In genomic region chr1:16153999-16154673, GRCh38 we compare ENCODE assay signal across 9 cellular contexts. TPM values are rescaled to one million over a fixed set of nuclear protein-coding genes. Genes with fewer than 3 reads are reported as not detected.
A peak's percentile ranks its signal among the peaks of the same experiment; 100 is the strongest.
DNase-seq lines count a peak whose midpoint lies in the region; ATAC-seq and TF ChIP-seq lines count a peak whose summit lies in the region.
"Had no signal": no experiment of that assay in that cellular context is flagged by ENCODE, and none has a peak within 500 bp of the region (broad histone marks: within the 10 kb centered on the region; RNA-seq: fewer than 3 reads in every experiment).

No MANE protein-coding gene starts in this region.

- no peak for TF ChIP-seq CTCF in chondrocyte (IDR thresholded peaks at IDR 0.05)

- ATAC-seq in memory B cell (ENCODE audit: low read depth) (no peak), HG02885 (IDR thresholded peaks at IDR 0.05; ENCODE audit: poor library complexity, unreplicated experiment) (no peak), GM21786 (IDR thresholded peaks at IDR 0.05; ENCODE audit: unreplicated experiment) (no peak), HG03460 (IDR thresholded peaks at IDR 0.05; ENCODE audit: unreplicated experiment) (no peak)

- peaks cover 44% of the 10 kb centered on the region for H3K4me1 Mint-ChIP-seq in activated naive CD4-positive, alpha-beta T cell treated with anti-CD3 and anti-CD28 coated beads for 36 hours (ENCODE audit: low read depth)
- H3K4me1 Mint-ChIP-seq in chondrocyte (ENCODE audit: low read depth) (peaks cover 59% of the 10 kb centered on the region), memory B cell (peaks cover 14% of the 10 kb centered on the region)

- H3K4me1 ChIP-seq in thymus (ENCODE audit: control insufficient read depth, insufficient read depth, low read length), result peaks cover 62% of the 10 kb centered on the region

- no peaks in the 10 kb centered on the region for H3K9me3 Mint-ChIP-seq in activated naive CD4-positive, alpha-beta T cell treated with anti-CD3 and anti-CD28 coated beads for 36 hours
- no peaks in the 10 kb centered on the region for H3K9me3 Mint-ChIP-seq in chondrocyte (ENCODE audit: low read depth)
- H3K9me3 Mint-ChIP-seq in memory B cell, result no peaks in the 10 kb centered on the region
- H3K9me3 Mint-ChIP-seq: CD8-positive, alpha-beta T cell had no signal

- H3K27ac ChIP-seq in thymus (ENCODE audit: low read depth), result no peak overlapping the region

- WGBS in thymus, result 25% methylated on average over 17 of the region's 17 CpGs

- H3K4me3 Mint-ChIP-seq in activated naive CD4-positive, alpha-beta T cell treated with anti-CD3 and anti-CD28 coated beads for 36 hours, result peak overlapping the region; percentile 53
- H3K4me3 Mint-ChIP-seq in chondrocyte (ENCODE audit: unreplicated experiment) (peak overlapping the region; percentile 87), memory B cell (peak overlapping the region; percentile 37)

- H3K36me3 ChIP-seq in thymus (ENCODE audit: control insufficient read depth, insufficient read depth), result no peaks in the 10 kb centered on the region

- CTCF ChIA-PET in activated naive CD4-positive, alpha-beta T cell treated with anti-CD3 and anti-CD28 coated beads for 36 hours (lab: Charles Lee), result interaction anchor here (0.6 to 1.1 kb wide), 5 partner anchors 32 to 459 kb away, joined by 3 to 4 read pairs (median 3); partner anchors contain the start of gene NBPF1

- H3K4me3 ChIP-seq in thymus (ENCODE audit: low read length), result peak overlapping the region; percentile 13

- DNase-seq in activated naive CD4-positive, alpha-beta T cell treated with anti-CD3 and anti-CD28 coated beads for 36 hours, result no peak
- no peak for DNase-seq in activated naive CD4-positive, alpha-beta T cell treated with Interleukin-2 at 50 U/mL for 16 hours
- DNase-seq in chondrocyte (ENCODE audit: low spot score) (no peak), memory B cell (ENCODE audit: low spot score in 2 of 2) (no peak)

- no peaks in the 10 kb centered on the region for H3K9me3 ChIP-seq in thymus (ENCODE audit: control insufficient read depth)

- no peaks in the 10 kb centered on the region for H3K36me3 Mint-ChIP-seq in activated naive CD4-positive, alpha-beta T cell treated with anti-CD3 and anti-CD28 coated beads for 36 hours (ENCODE audit: low read depth)
- H3K36me3 Mint-ChIP-seq in chondrocyte (ENCODE audit: low read depth) (peaks cover 1% of the 10 kb centered on the region), memory B cell (no peaks in the 10 kb centered on the region)
- H3K36me3 Mint-ChIP-seq: CD8-positive, alpha-beta T cell had no signal

- H3K27ac Mint-ChIP-seq in activated naive CD4-positive, alpha-beta T cell treated with anti-CD3 and anti-CD28 coated beads for 36 hours, result no peak overlapping the region
- H3K27ac Mint-ChIP-seq in chondrocyte (ENCODE audit: unreplicated experiment), result peak overlapping the region; percentile 96
- H3K27ac Mint-ChIP-seq in memory B cell, result no peak overlapping the region
- H3K27ac Mint-ChIP-seq: CD8-positive, alpha-beta T cell had no signal

- H3K27me3 ChIP-seq in thymus (ENCODE audit: control insufficient read depth, insufficient read depth), result peaks cover 41% of the 10 kb centered on the region

- H3K27me3 Mint-ChIP-seq in activated naive CD4-positive, alpha-beta T cell treated with anti-CD3 and anti-CD28 coated beads for 36 hours (ENCODE audit: low read depth), result peaks cover 2% of the 10 kb centered on the region
- no peaks in the 10 kb centered on the region for H3K27me3 Mint-ChIP-seq in chondrocyte (ENCODE audit: low read depth)
- peaks cover 10% of the 10 kb centered on the region for H3K27me3 Mint-ChIP-seq in memory B cell

- intact Hi-C loops in activated naive CD4-positive, alpha-beta T cell treated with anti-CD3 and anti-CD28 coated beads for 36 hours (cut with micrococcal nuclease), result no loop called here

RNA-seq across cellular contexts. Expression of gene EPHA2, which starts 1.7 kb away (rescaled TPM):
- total RNA-seq in activated naive CD4-positive, alpha-beta T cell treated with anti-CD3 and anti-CD28 coated beads for 36 hours, result under 1 TPM; 0.29 to 0.54 TPM
- 38.5 to 47.4 TPM (median 40.0 TPM) in 3 replicates for total RNA-seq in chondrocyte
- polyA plus RNA-seq in thymus, result 6.2 TPM
- total RNA-seq: CD8-positive, alpha-beta T cell had no signal

RNA-seq across cellular contexts. Expression of gene ARHGEF19, which starts 58.3 kb away (rescaled TPM):
- 1 to 10 TPM; 5.3 to 5.9 TPM for total RNA-seq in activated naive CD4-positive, alpha-beta T cell treated with anti-CD3 and anti-CD28 coated beads for 36 hours
- 14.4 to 17.7 TPM (median 16.1 TPM) in 3 replicates for total RNA-seq in chondrocyte
- polyA plus RNA-seq in thymus, result 9.6 TPM

Comparison
In these comparisons a context has a peak if more than half of its experiments do, and no peak if none do; other contexts are left out.
1. H3K4me3 Mint-ChIP-seq: peak in every context shown above with its lines; median percentile 87 in chondrocyte; 53 in activated naive CD4-positive, alpha-beta T cell treated with anti-CD3 and anti-CD28 coated beads for 36 hours; 37 in memory B cell.
2. RNA of gene EPHA2, which starts 1.7 kb away (total RNA-seq): 38.5 to 47.4 TPM in chondrocyte; 0.29 to 0.54 TPM in activated naive CD4-positive, alpha-beta T cell treated with anti-CD3 and anti-CD28 coated beads for 36 hours; every median in the first group is over 10 times any median in the second.